ENCODE assay signal across 8 cellular contexts in the genomic region with DNA sequence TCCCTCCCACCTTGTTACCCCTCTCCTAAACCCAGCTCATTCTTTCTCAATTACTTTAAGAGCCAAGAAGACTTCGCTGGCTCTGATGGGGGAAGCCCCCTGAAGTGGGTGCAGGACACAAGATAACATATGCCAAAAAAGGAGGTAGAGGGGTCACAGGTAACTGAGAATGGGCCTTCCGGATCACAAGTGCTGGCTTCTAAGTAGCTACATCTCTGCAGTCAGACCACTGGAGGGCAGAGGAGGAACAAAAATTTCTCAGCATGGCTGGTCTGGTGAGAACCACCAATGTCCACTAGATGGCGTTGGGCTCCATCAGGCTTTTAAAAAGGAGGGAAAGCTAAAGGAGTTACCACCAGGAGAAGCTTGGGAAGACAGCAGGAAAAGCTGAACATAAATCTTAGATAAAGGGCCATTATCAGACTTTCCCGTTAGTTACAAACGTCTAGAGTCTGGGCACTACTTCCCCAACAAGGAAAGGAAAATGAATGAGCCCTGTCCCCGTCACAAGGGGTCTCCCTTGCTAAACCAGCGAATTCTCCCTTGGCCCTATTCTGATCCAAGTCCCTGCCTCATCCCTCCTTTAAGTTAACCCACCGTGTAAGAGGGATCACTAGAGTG. TPM values are rescaled to one million over a fixed set of nuclear protein-coding genes. Genes with fewer than 3 reads are reported as not detected.
DNase-seq lines count a peak whose midpoint lies in the region; ATAC-seq, FAIRE-seq and TF ChIP-seq lines count a peak whose summit lies in the region.

No MANE protein-coding gene starts in this region.

- POLR2A ChIA-PET in MCF 10A (lab: Yijun Ruan, JAX) = interaction anchor here (0.6 to 1.9 kb wide), 18 partner anchors 9 to 301 kb away, joined by 3 to 27 read pairs (median 3); partner anchors contain the start of genes ACIN1, AJUBA, C14orf119 and CDH24

- TF ChIP-seq CTCF in GM12873 (IDR thresholded peaks at IDR 0.05; ENCODE audit: insufficient read depth, low read depth, low read length, missing control alignments) (peak; percentile 97), MCF 10A (IDR thresholded peaks at IDR 0.05; ENCODE audit: unreplicated experiment) (peak; percentile 94), kidney (IDR thresholded peaks at IDR 0.05; ENCODE audit: borderline replicate concordance, extremely low read depth, insufficient read depth) (peak; percentile 97)

- peak; percentile 62 for ATAC-seq in HG02938 (IDR thresholded peaks at IDR 0.05; ENCODE audit: unreplicated experiment)

- peaks cover 82% of the 10 kb centered on the region for H3K36me3 Mint-ChIP-seq in MCF 10A (ENCODE audit: insufficient read depth, unreplicated experiment)

- no peak for FAIRE-seq in kidney (lab: Jason Lieb, UNC)

- H3K27me3 Mint-ChIP-seq in MCF 10A (ENCODE audit: insufficient read depth, unreplicated experiment) = no peaks in the 10 kb centered on the region

- intact Hi-C loops in MCF 10A (cut with micrococcal nuclease) (loop anchor here (1.0 kb wide), 1 partner anchor 40 kb away; no protein-coding TSS in a partner anchor), kidney (cut with DNase I) (no loop called here)

- no peak overlapping the region for H3K4me3 ChIP-seq in kidney (ENCODE audit: low read length in 2 of 2)

- peaks cover 31 to 49% of the 10 kb centered on the region in 2 donors for H3K36me3 ChIP-seq in kidney (ENCODE audit: control insufficient read depth in 1 of 2, insufficient read depth in 2 of 2, low read length in 2 of 2)

- H3K4me3 Mint-ChIP-seq in MCF 10A (ENCODE audit: unreplicated experiment) = peak overlapping the region; percentile 50

- BruUV-seq in MCF 10A (replicated peaks; lab: Mats Ljungman, UMichigan) = no TSS peak

- peak overlapping the region in 1 of 2 donors; percentile 20 for H3K27ac ChIP-seq in kidney (ENCODE audit: low read depth in 2 of 2, low read length in 2 of 2)

- no peak overlapping the region for H3K27ac Mint-ChIP-seq in MCF 10A (ENCODE audit: low read depth, unreplicated experiment)

- peak; percentile 64 for DNase-seq in T follicular helper cell (ENCODE audit: low read depth)
- DNase-seq in MCF 10A (ENCODE audit: unreplicated experiment) = peak; percentile 93
- DNase-seq in kidney = peak; percentile 67
- peak; percentile 72 to 77 for DNase-seq in stimulated activated CD4-positive, alpha-beta T cell treated with anti-CD3 and anti-CD28 coated beads, Interleukin-2, amount 100 ng/mL, for 24 hours
- DNase-seq in NCI-H510A treated with DMSO at 0.1 percent for 48 hours (lab: John Stamatoyannopoulos, UW) = no peak
- DNase-seq in COR-L47 (lab: John Stamatoyannopoulos, UW) = no peak

- H3K9ac ChIP-seq in kidney (ENCODE audit: low read length in 2 of 2) = peak overlapping the region in 1 of 2 donors; percentile 9

- CTCF ChIA-PET in MCF 10A (lab: Yijun Ruan, JAX) = interaction anchor here (0.6 to 16.3 kb wide), 72 partner anchors 10 to 1618 kb away, joined by 3 to 620 read pairs (median 5); partner anchors contain the start of genes ACIN1, AJUBA, C14orf119 and CDH24

- no peaks in the 10 kb centered on the region for H3K9me3 Mint-ChIP-seq in MCF 10A (ENCODE audit: unreplicated experiment)

- peaks cover 21 to 24% of the 10 kb centered on the region in 2 donors for H3K4me1 ChIP-seq in kidney (ENCODE audit: control insufficient read depth in 1 of 2, insufficient read depth in 1 of 2, low read depth in 1 of 2, low read length in 2 of 2)

- no peaks in the 10 kb centered on the region for H3K9me3 ChIP-seq in kidney (ENCODE audit: control insufficient read depth in 1 of 2, low read length in 2 of 2)

- peaks cover 26% of the 10 kb centered on the region for H3K4me1 Mint-ChIP-seq in MCF 10A (ENCODE audit: insufficient read depth, unreplicated experiment)

RNA-seq across cellular contexts. Expression of gene CDH24, which starts 11.6 kb away (rescaled TPM):
- total RNA-seq in MCF 10A (2022) (2.6 and 4.9 TPM in 2 replicates), kidney (5.1 TPM)
- polyA plus RNA-seq in kidney (ENCODE audit: insufficient read depth, low read depth, low replicate concordance) = 5.4 TPM

RNA-seq across cellular contexts. Expression of gene ACIN1, which starts 26.0 kb away (rescaled TPM):
- 197 and 213 TPM in 2 replicates for total RNA-seq in MCF 10A (2022)
- total RNA-seq in kidney = 150 TPM
- polyA plus RNA-seq in kidney (ENCODE audit: insufficient read depth, low read depth, low replicate concordance) = 54.9 TPM

RNA-seq across cellular contexts. Expression of gene C14orf119, which starts 26.4 kb away (rescaled TPM):
- 39.6 and 54.8 TPM in 2 replicates for total RNA-seq in MCF 10A (2022)
- total RNA-seq in kidney = 42.8 TPM
- polyA plus RNA-seq in kidney (ENCODE audit: insufficient read depth, low read depth, low replicate concordance) = 56.6 TPM

RNA-seq across cellular contexts. Expression of gene PSMB11, which starts 26.9 kb away (rescaled TPM):
- not detected in 2 replicates for total RNA-seq in MCF 10A (2022)
- total RNA-seq in kidney = not detected
- polyA plus RNA-seq in kidney (ENCODE audit: insufficient read depth, low read depth, low replicate concordance) = not detected

RNA-seq across cellular contexts. Expression of gene PSMB5, which starts 34.2 kb away (rescaled TPM):
- 162 and 173 TPM in 2 replicates for total RNA-seq in MCF 10A (2022)
- 87.1 TPM for total RNA-seq in kidney
- polyA plus RNA-seq in kidney (ENCODE audit: insufficient read depth, low read depth, low replicate concordance) = 190 TPM

Comparison
In these comparisons a context has a peak if more than half of its experiments do, and no peak if none do; other contexts are left out.
1. DNase-seq: peak in T follicular helper cell (single experiment), MCF 10A (single experiment), kidney (single experiment) and stimulated activated CD4-positive, alpha-beta T cell treated with anti-CD3 and anti-CD28 coated beads, Interleukin-2, amount 100 ng/mL, for 24 hours (2 of 2); none in NCI-H510A treated with DMSO at 0.1 percent for 48 hours (single experiment) and COR-L47 (single experiment).
2. Peak in every context shown above with its lines, with median percentiles within 50 percentile points of each other: CTCF ChIP-seq.